22 cellular contexts compared by ENCODE assay signal in genomic region chr13:80599765-80600164, GRCh38.
"Had no signal": no experiment of that assay in that cellular context is flagged by ENCODE, and none has a peak within 500 bp of the region (broad histone marks: within the 10 kb centered on the region; RNA-seq: fewer than 3 reads in every experiment).

No MANE protein-coding gene starts in this region.

- H3K27ac Mint-ChIP-seq: activated CD4-positive, alpha-beta memory T cell treated with anti-CD3 and anti-CD28 coated beads for 36 hours; activated CD4-positive, alpha-beta T cell treated with anti-CD3 and anti-CD28 coated beads, Interleukin-2, amount 10 ng/mL, durations not matched to agents 7 days and 5 days; activated naive CD4-positive, alpha-beta T cell treated with anti-CD3 and anti-CD28 coated beads, Interleukin-2, amount 50 U/mL, for 72 hours; activated naive CD8-positive, alpha-beta T cell treated with anti-CD3 and anti-CD28 coated beads, Interleukin-2, amount 50 U/mL, for 24 hours; brain; T-helper 17 cell had no signal

- H3K27me3 Mint-ChIP-seq: activated CD4-positive, alpha-beta memory T cell treated with anti-CD3 and anti-CD28 coated beads for 36 hours; activated CD4-positive, alpha-beta T cell treated with anti-CD3 and anti-CD28 coated beads, Interleukin-2, amount 10 ng/mL, durations not matched to agents 7 days and 5 days; activated naive CD8-positive, alpha-beta T cell treated with anti-CD3 and anti-CD28 coated beads, Interleukin-2, amount 50 U/mL, for 24 hours; central memory CD8-positive, alpha-beta T cell; T-helper 17 cell had no signal

- H3K36me3 Mint-ChIP-seq: activated CD4-positive, alpha-beta memory T cell treated with anti-CD3 and anti-CD28 coated beads for 36 hours; activated naive CD4-positive, alpha-beta T cell treated with anti-CD3 and anti-CD28 coated beads, Interleukin-2, amount 50 U/mL, for 72 hours; brain had no signal

- H3K4me3 Mint-ChIP-seq: activated CD4-positive, alpha-beta memory T cell treated with anti-CD3 and anti-CD28 coated beads for 36 hours; activated CD4-positive, alpha-beta T cell treated with anti-CD3 and anti-CD28 coated beads, Interleukin-2, amount 10 ng/mL, durations not matched to agents 7 days and 5 days; activated naive CD8-positive, alpha-beta T cell treated with anti-CD3 and anti-CD28 coated beads, Interleukin-2, amount 50 U/mL, for 24 hours; activated T-cell treated with anti-CD3 and anti-CD28 coated beads, Interleukin-2, amount 50 U/mL, for 4 hours; brain; central memory CD8-positive, alpha-beta T cell; T-helper 17 cell had no signal

- DNase-seq: activated CD4-positive, alpha-beta memory T cell treated with anti-CD3 and anti-CD28 coated beads for 36 hours; activated CD4-positive, alpha-beta T cell treated with anti-CD3 and anti-CD28 coated beads, Interleukin-2, amount 10 ng/mL, durations not matched to agents 7 days and 5 days; activated CD4-positive, CD25-positive, alpha-beta regulatory T cell; activated CD8-positive, alpha-beta memory T cell treated with anti-CD3 and anti-CD28 coated beads for 24 hours; activated effector memory CD4-positive, alpha-beta T cell treated with anti-CD3 and anti-CD28 coated beads, Interleukin-2, amount 50 U/mL, for 16 hours; activated naive CD4-positive, alpha-beta T cell treated with Interleukin-2 at 50 U/mL for 16 hours; activated naive CD8-positive, alpha-beta T cell treated with anti-CD3 and anti-CD28 coated beads, Interleukin-2, amount 50 U/mL, for 24 hours; activated T-cell treated with anti-CD3 and anti-CD28 coated beads, Interleukin-2, amount 50 U/mL, for 4 hours; amygdala; NCI-H1105 treated with DMSO at 0.1 percent for 48 hours; NCI-H1436 treated with DMSO at 0.1 percent for 48 hours; NCI-H187; NCI-H2081; NCI-H510A treated with DMSO at 0.1 percent for 48 hours; NCI-H69; PC-3; SHP77 treated with DMSO at 0.1 percent for 48 hours; T-helper 17 cell; T-helper 9 cell had no signal

- ATAC-seq: activated naive CD4-positive, alpha-beta T cell treated with anti-CD3 and anti-CD28 coated beads, Interleukin-2, amount 50 U/mL, for 72 hours; activated naive CD8-positive, alpha-beta T cell treated with anti-CD3 and anti-CD28 coated beads, Interleukin-2, amount 50 U/mL, for 24 hours; activated T-cell treated with anti-CD3 and anti-CD28 coated beads, Interleukin-2, amount 50 U/mL, for 4 hours; PC-3; T-helper 17 cell had no signal

- H3K4me1 Mint-ChIP-seq: activated CD4-positive, alpha-beta T cell treated with anti-CD3 and anti-CD28 coated beads, Interleukin-2, amount 10 ng/mL, durations not matched to agents 7 days and 5 days; activated naive CD8-positive, alpha-beta T cell treated with anti-CD3 and anti-CD28 coated beads, Interleukin-2, amount 50 U/mL, for 24 hours; brain; central memory CD8-positive, alpha-beta T cell; T-helper 17 cell had no signal

- H3K9me3 Mint-ChIP-seq: activated CD4-positive, alpha-beta T cell treated with anti-CD3 and anti-CD28 coated beads, Interleukin-2, amount 10 ng/mL, durations not matched to agents 7 days and 5 days; activated naive CD8-positive, alpha-beta T cell treated with anti-CD3 and anti-CD28 coated beads, Interleukin-2, amount 50 U/mL, for 24 hours; brain; central memory CD8-positive, alpha-beta T cell had no signal
